ENCODE assay signal across 8 cellular contexts in the genomic region with DNA sequence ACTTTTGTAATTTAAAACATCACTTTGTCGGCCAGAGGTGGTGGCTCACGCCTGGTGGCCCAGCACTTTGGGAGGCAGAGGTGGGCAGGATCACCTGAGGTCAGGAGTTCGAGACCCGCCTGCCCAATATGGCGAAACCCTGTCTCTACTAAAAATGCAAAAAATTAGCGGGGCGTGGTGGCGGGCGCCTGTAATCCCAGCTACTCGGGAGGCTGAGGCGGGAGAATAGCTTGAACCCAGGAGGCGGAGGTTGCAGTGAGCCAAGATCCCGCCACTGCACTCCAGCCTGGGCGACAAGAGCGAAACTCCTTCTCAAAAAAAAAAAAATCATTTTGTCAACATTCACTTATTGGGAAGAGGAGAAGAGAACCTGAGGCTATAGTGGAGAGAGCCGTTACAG. TPM values are rescaled to one million over a fixed set of nuclear protein-coding genes. Genes with fewer than 3 reads are reported as not detected.
DNase-seq lines count a peak whose midpoint lies in the region; ATAC-seq and TF ChIP-seq lines count a peak whose summit lies in the region.
"Not testable (repeated sequence)": the region's sequence is repeated elsewhere in the genome, so short reads cannot be mapped to it uniquely, and the experiment has no call there.

No MANE protein-coding gene starts in this region.

- H3K27ac ChIP-seq in 22Rv1, result peak overlapping the region; percentile 71
- H3K27ac ChIP-seq in RWPE2 (ENCODE audit: poor library complexity, severe bottlenecking), result peak overlapping the region; percentile 81
- H3K27ac ChIP-seq in dorsolateral prefrontal cortex, result peak overlapping the region in 53 of 59 donors; percentile 76 to 95 (median 90)
- H3K27ac ChIP-seq in hepatocyte, result peak overlapping the region; percentile 74

- H3K4me3 Mint-ChIP-seq in activated naive CD4-positive, alpha-beta T cell treated with anti-CD3 and anti-CD28 coated beads, Interleukin-2, amount 10 ng/mL, durations not matched to agents 7 days and 5 days, result peak overlapping the region; percentile 92
- H3K4me3 Mint-ChIP-seq in naive thymus-derived CD8-positive, alpha-beta T cell, result peak overlapping the region; percentile 75 to 96 (median 94)
- peak overlapping the region; percentile 83 for H3K4me3 Mint-ChIP-seq in stimulated activated effector memory CD8-positive, alpha-beta T cell treated with anti-CD3 and anti-CD28 coated beads, Interleukin-12 subunit alpha, Interleukin-12 subunit beta, amount 100 ng/mL, for 72 hours

- H3K4me3 ChIP-seq in H7 (ENCODE audit: insufficient read depth, low read depth, low read length) (peak overlapping the region; percentile 60), RWPE2 (ENCODE audit: severe bottlenecking) (peak overlapping the region; percentile 95), dorsolateral prefrontal cortex (peak overlapping the region; percentile 68 to 98 (median 92)), hepatocyte (peak overlapping the region; percentile 79)

- 85% methylated on average over 16 of the region's 16 CpGs for WGBS in hepatocyte (ENCODE audit: low lambda C conversion rate, missing lambda C conversion rate)

- peaks cover 41% of the 10 kb centered on the region for H3K79me2 ChIP-seq in hepatocyte

- H3K9me2 ChIP-seq in hepatocyte (replicated peaks; ENCODE audit: insufficient read depth), result not testable (repeated sequence)

- H3K9me3 ChIP-seq in RWPE2 (ENCODE audit: severe bottlenecking); hepatocyte (ENCODE audit: low read depth): not testable (repeated sequence)

- POLR2A ChIA-PET in naive thymus-derived CD8-positive, alpha-beta T cell (lab: Charles Lee), result interaction anchor here (0.6 to 1.7 kb wide), 4 partner anchors 22 to 144 kb away, joined by 4 to 9 read pairs (median 4); partner anchors contain the start of gene DCAF1

- H3K4me1 Mint-ChIP-seq in activated naive CD4-positive, alpha-beta T cell treated with anti-CD3 and anti-CD28 coated beads, Interleukin-2, amount 10 ng/mL, durations not matched to agents 7 days and 5 days, result peaks cover 27% of the 10 kb centered on the region
- H3K4me1 Mint-ChIP-seq in naive thymus-derived CD8-positive, alpha-beta T cell, result peaks cover 11 to 50% (median 40%) of the 10 kb centered on the region in 4 donors
- H3K4me1 Mint-ChIP-seq in stimulated activated effector memory CD8-positive, alpha-beta T cell treated with anti-CD3 and anti-CD28 coated beads, Interleukin-12 subunit alpha, Interleukin-12 subunit beta, amount 100 ng/mL, for 72 hours, result peaks cover 20% of the 10 kb centered on the region

- peak overlapping the region; percentile 95 for H3K4me2 ChIP-seq in hepatocyte

- not testable (repeated sequence) for H3K9me3 Mint-ChIP-seq in activated naive CD4-positive, alpha-beta T cell treated with anti-CD3 and anti-CD28 coated beads, Interleukin-2, amount 10 ng/mL, durations not matched to agents 7 days and 5 days; naive thymus-derived CD8-positive, alpha-beta T cell; stimulated activated effector memory CD8-positive, alpha-beta T cell treated with anti-CD3 and anti-CD28 coated beads, Interleukin-12 subunit alpha, Interleukin-12 subunit beta, amount 100 ng/mL, for 72 hours

- peak overlapping the region; percentile 94 for H2AFZ ChIP-seq in hepatocyte

- H3K27ac Mint-ChIP-seq in activated naive CD4-positive, alpha-beta T cell treated with anti-CD3 and anti-CD28 coated beads, Interleukin-2, amount 10 ng/mL, durations not matched to agents 7 days and 5 days, result not testable (repeated sequence)
- peak overlapping the region; percentile 29 to 98 (median 94) for H3K27ac Mint-ChIP-seq in naive thymus-derived CD8-positive, alpha-beta T cell
- peak overlapping the region; percentile 87 for H3K27ac Mint-ChIP-seq in stimulated activated effector memory CD8-positive, alpha-beta T cell treated with anti-CD3 and anti-CD28 coated beads, Interleukin-12 subunit alpha, Interleukin-12 subunit beta, amount 100 ng/mL, for 72 hours

- not testable (repeated sequence) for H3K36me3 Mint-ChIP-seq in activated naive CD4-positive, alpha-beta T cell treated with anti-CD3 and anti-CD28 coated beads, Interleukin-2, amount 10 ng/mL, durations not matched to agents 7 days and 5 days; naive thymus-derived CD8-positive, alpha-beta T cell
- H3K36me3 Mint-ChIP-seq in stimulated activated effector memory CD8-positive, alpha-beta T cell treated with anti-CD3 and anti-CD28 coated beads, Interleukin-12 subunit alpha, Interleukin-12 subunit beta, amount 100 ng/mL, for 72 hours, result peaks cover 34% of the 10 kb centered on the region

- H3K4me1 ChIP-seq in RWPE2 (ENCODE audit: insufficient read depth, poor library complexity, severe bottlenecking); hepatocyte (ENCODE audit: insufficient read depth): not testable (repeated sequence)

- not testable (repeated sequence) for H3K27me3 Mint-ChIP-seq in activated naive CD4-positive, alpha-beta T cell treated with anti-CD3 and anti-CD28 coated beads, Interleukin-2, amount 10 ng/mL, durations not matched to agents 7 days and 5 days; naive thymus-derived CD8-positive, alpha-beta T cell

- not testable (repeated sequence) for H3K27me3 ChIP-seq in H7 (ENCODE audit: control insufficient read depth, insufficient read depth, low read length); RWPE2 (ENCODE audit: insufficient read depth, poor library complexity, severe bottlenecking); dorsolateral prefrontal cortex; hepatocyte

- TF ChIP-seq CTCF in 22Rv1 (IDR thresholded peaks at IDR 0.05); RWPE2 (IDR thresholded peaks at IDR 0.05; ENCODE audit: poor library complexity, severe bottlenecking); dorsolateral prefrontal cortex (IDR thresholded peaks at IDR 0.05 in 54 of 56, conservative IDR thresholded peaks at IDR 0.05 in 2 of 56; ENCODE audit: low read depth in 1 of 56, partially characterized antibody in 56 of 56); hepatocyte (IDR thresholded peaks at IDR 0.05; ENCODE audit: poor library complexity): not testable (repeated sequence)

- not testable (repeated sequence) for DNase-seq in H7; RWPE2 (ENCODE audit: low spot score); activated naive CD4-positive, alpha-beta T cell treated with anti-CD3 and anti-CD28 coated beads, Interleukin-2, amount 10 ng/mL, durations not matched to agents 7 days and 5 days; dorsolateral prefrontal cortex; hepatocyte (ENCODE audit: low spot score); naive thymus-derived CD8-positive, alpha-beta T cell; stimulated activated effector memory CD8-positive, alpha-beta T cell treated with anti-CD3 and anti-CD28 coated beads, Interleukin-12 subunit alpha, Interleukin-12 subunit beta, amount 100 ng/mL, for 72 hours (ENCODE audit: low spot score in 2 of 2)

- H3K36me3 ChIP-seq in H7 (replicated peaks; ENCODE audit: control insufficient read depth, insufficient read depth, low read length); hepatocyte (replicated peaks; ENCODE audit: insufficient read depth, low read depth): not testable (repeated sequence)
- peaks cover 21% of the 10 kb centered on the region for H3K36me3 ChIP-seq in RWPE2 (ENCODE audit: low read depth)

- ATAC-seq in RWPE2 (ENCODE audit: low read depth); naive thymus-derived CD8-positive, alpha-beta T cell; stimulated activated effector memory CD8-positive, alpha-beta T cell treated with anti-CD3 and anti-CD28 coated beads, Interleukin-12 subunit alpha, Interleukin-12 subunit beta, amount 100 ng/mL, for 72 hours: not testable (repeated sequence)

- intact Hi-C loops in dorsolateral prefrontal cortex (cut with DNase I), result loop anchor here (1.0 to 5.0 kb wide), 2 partner anchors 35 to 36 kb away; partner anchors contain the start of gene DCAF1 (in 1 of the 2)

- CTCF ChIA-PET in activated naive CD4-positive, alpha-beta T cell treated with anti-CD3 and anti-CD28 coated beads, Interleukin-2, amount 10 ng/mL, durations not matched to agents 7 days and 5 days (lab: Charles Lee), result interaction anchor here (0.7 to 2.2 kb wide), 4 partner anchors 35 to 133 kb away, joined by 4 to 7 read pairs (median 6); partner anchors contain the start of gene DCAF1

- H4K20me1 ChIP-seq in hepatocyte (ENCODE audit: insufficient read depth, poor library complexity, severe bottlenecking), result peaks cover 13% of the 10 kb centered on the region

RNA-seq across cellular contexts. Expression of gene RAD54L2, which starts 0.9 kb away (rescaled TPM):
- total RNA-seq in H7 (2014; rRNA removed; shearing (Covaris generic)), result 20.8 TPM in 2 replicates
- total RNA-seq in dorsolateral prefrontal cortex (10 to 100 TPM; 23.8 to 45.2 (median 32.4) TPM), hepatocyte (13.8 and 17.5 TPM in 2 replicates)
- 8.9 and 10.8 TPM in 2 replicates for polyA plus RNA-seq in hepatocyte
- total RNA-seq in naive thymus-derived CD8-positive, alpha-beta T cell, result 10 to 100 TPM; 40.5 to 43.4 TPM
- 10 to 100 TPM; 14.1 to 15.6 (median 14.7) TPM for polyA plus RNA-seq in naive thymus-derived CD8-positive, alpha-beta T cell

RNA-seq across cellular contexts. Expression of gene DCAF1, which starts 37.8 kb away (rescaled TPM):
- total RNA-seq in H7 (2014; rRNA removed; shearing (Covaris generic)), result 12.5 and 14.7 TPM in 2 replicates
- total RNA-seq in dorsolateral prefrontal cortex (10 to 100 TPM; 14.4 to 25.0 (median 19.4) TPM), hepatocyte (10.1 and 11.6 TPM in 2 replicates)
- 4.6 and 5.4 TPM in 2 replicates for polyA plus RNA-seq in hepatocyte
- total RNA-seq in naive thymus-derived CD8-positive, alpha-beta T cell, result 10 to 100 TPM; 36.4 TPM
- 10 to 100 TPM in 2 of 3 donors, 1 to 10 TPM in 1; 9.1 to 17.4 (median 10.7) TPM for polyA plus RNA-seq in naive thymus-derived CD8-positive, alpha-beta T cell
